In genomic region chr6:146543940-146544661, GRCh38 we compare ENCODE assay signal across 1 cellular context.
TF ChIP-seq lines count a peak whose summit lies in the region.

No MANE protein-coding gene starts in this region.

TF ChIP-seq in HepG2, 621 proteins besides CTCF, POLR2A, EP300 and RAD21 (continued from another document and continues in another):
- no peak for TF ChIP-seq DZIP1 (CRISPR knock-in tag; IDR thresholded peaks at IDR 0.05)
- no peak for TF ChIP-seq RNF2 (conservative IDR thresholded peaks at IDR 0.05; ENCODE audit: low read depth)
- TF ChIP-seq ZNF414 (CRISPR knock-in tag; IDR thresholded peaks at IDR 0.05), result 0 out of 2 replicates have a peak, but pooled peaks have one; percentile 57
- no peak for TF ChIP-seq ZNF841 (CRISPR knock-in tag; IDR thresholded peaks at IDR 0.05; ENCODE audit: borderline replicate concordance)
- 0 out of 4 replicates have a peak, but pooled peaks of 1 of the 2 experiments have one; percentile 21 for TF ChIP-seq NR2F1 (CRISPR knock-in tag; IDR thresholded peaks at IDR 0.05)
- no peak for TF ChIP-seq CHD2 (IDR thresholded peaks at IDR 0.05; ENCODE audit: low read depth, low read length)
- no peak for TF ChIP-seq ATF4 (CRISPR knock-in tag; IDR thresholded peaks at IDR 0.05)
- no peak for TF ChIP-seq ZNF432 (CRISPR knock-in tag; IDR thresholded peaks at IDR 0.05; ENCODE audit: borderline replicate concordance)
- TF ChIP-seq NFRKB (IDR thresholded peaks at IDR 0.05), result no peak
- TF ChIP-seq ZNF460 (CRISPR knock-in tag; IDR thresholded peaks at IDR 0.05; ENCODE audit: borderline replicate concordance), result no peak
- TF ChIP-seq TFDP1 (CRISPR knock-in tag; IDR thresholded peaks at IDR 0.05; ENCODE audit: borderline replicate concordance), result no peak
- no peak for TF ChIP-seq EHMT2 (IDR thresholded peaks at IDR 0.05; ENCODE audit: borderline replicate concordance, low read depth, low read length)
- TF ChIP-seq CC2D1A (CRISPR knock-in tag; IDR thresholded peaks at IDR 0.05), result no peak
- TF ChIP-seq IRF9 (CRISPR knock-in tag; IDR thresholded peaks at IDR 0.05; ENCODE audit: borderline replicate concordance), result peak; percentile 32; the same call in 1 of the 2 replicates
- TF ChIP-seq AGO2 (optimal IDR thresholded peaks at IDR 0.05; ENCODE audit: low read depth, low read length), result peak; percentile 44
- no peak for TF ChIP-seq NR1H2 (CRISPR knock-in tag; IDR thresholded peaks at IDR 0.05; ENCODE audit: borderline replicate concordance, low read depth)
- TF ChIP-seq ZNF124 (CRISPR knock-in tag; IDR thresholded peaks at IDR 0.05), result no peak
- TF ChIP-seq MAFG (CRISPR knock-in tag; IDR thresholded peaks at IDR 0.05), result no peak
- TF ChIP-seq ZNF550 (CRISPR knock-in tag; IDR thresholded peaks at IDR 0.05; ENCODE audit: borderline replicate concordance), result no peak
- no peak for TF ChIP-seq ARID2 (CRISPR knock-in tag; IDR thresholded peaks at IDR 0.05; ENCODE audit: borderline replicate concordance)
- TF ChIP-seq KLF13 (CRISPR knock-in tag; IDR thresholded peaks at IDR 0.05), result no peak
- no peak for TF ChIP-seq BRCA1 (CRISPR knock-in tag; IDR thresholded peaks at IDR 0.05)
- no peak for TF ChIP-seq RAD51 (IDR thresholded peaks at IDR 0.05; ENCODE audit: borderline replicate concordance)
- 0 out of 2 replicates have a peak, but pooled peaks have one; percentile 37 for TF ChIP-seq ZNF788 (CRISPR knock-in tag; IDR thresholded peaks at IDR 0.05; ENCODE audit: borderline replicate concordance)
- TF ChIP-seq SMARCE1 (IDR thresholded peaks at IDR 0.05; ENCODE audit: borderline replicate concordance), result no peak
- TF ChIP-seq NFKB2 (CRISPR knock-in tag; IDR thresholded peaks at IDR 0.05; ENCODE audit: borderline replicate concordance), result peak; percentile 79; the same call in 1 of the 2 replicates
- peak; percentile 6; the same call in 1 of the 2 replicates for TF ChIP-seq ZNF234 (CRISPR knock-in tag; conservative IDR thresholded peaks at IDR 0.05)
- TF ChIP-seq HMGXB3 (CRISPR knock-in tag; IDR thresholded peaks at IDR 0.05; ENCODE audit: borderline replicate concordance), result no peak
- TF ChIP-seq ISX (CRISPR knock-in tag; conservative IDR thresholded peaks at IDR 0.05), result no peak
- no peak for TF ChIP-seq TRAFD1 (CRISPR knock-in tag; IDR thresholded peaks at IDR 0.05; ENCODE audit: borderline replicate concordance)
- TF ChIP-seq GATAD2A (CRISPR knock-in tag; IDR thresholded peaks at IDR 0.05), result 0 out of 2 replicates have a peak, but pooled peaks have one; percentile 18
- TF ChIP-seq ZNF503 (CRISPR knock-in tag; IDR thresholded peaks at IDR 0.05), result peak; percentile 54; the same call in 1 of the 2 replicates
- TF ChIP-seq HDAC2 (CRISPR knock-in tag; IDR thresholded peaks at IDR 0.05), result no peak
- no peak for TF ChIP-seq E2F2 (CRISPR knock-in tag; IDR thresholded peaks at IDR 0.05; ENCODE audit: borderline replicate concordance)
- peak; percentile 76; the same call in 1 of the 2 replicates for TF ChIP-seq ZNF607 (CRISPR knock-in tag; IDR thresholded peaks at IDR 0.05; ENCODE audit: borderline replicate concordance)
- no peak for TF ChIP-seq ZBTB2 (CRISPR knock-in tag; IDR thresholded peaks at IDR 0.05; ENCODE audit: low read depth)
- TF ChIP-seq LCORL (IDR thresholded peaks at IDR 0.05), result no peak
- TF ChIP-seq LCORL (CRISPR knock-in tag; IDR thresholded peaks at IDR 0.05), result peak; percentile 75; the same call in 1 of the 2 replicates
- TF ChIP-seq ZNF441 (CRISPR knock-in tag; IDR thresholded peaks at IDR 0.05; ENCODE audit: borderline replicate concordance), result no peak
